Comparison of ENCODE assay signal across 28 cellular contexts in genomic region chr3:147977001-147977400, GRCh38.
"Had no signal": no experiment of that assay in that cellular context is flagged by ENCODE, and none has a peak within 500 bp of the region (broad histone marks: within the 10 kb centered on the region; RNA-seq: fewer than 3 reads in every experiment).

No MANE protein-coding gene starts in this region.

- FAIRE-seq: small intestine had no signal

- H3K4me1 Mint-ChIP-seq: activated CD4-positive, alpha-beta memory T cell treated with anti-CD3 and anti-CD28 coated beads, Interleukin-2, amount 10 ng/mL, durations not matched to agents 7 days and 5 days; activated CD4-positive, alpha-beta T cell treated with anti-CD3 and anti-CD28 coated beads, Interleukin-2, amount 10 ng/mL, durations not matched to agents 7 days and 5 days; natural killer cell; neural progenitor cell; stimulated activated effector memory CD8-positive, alpha-beta T cell treated with anti-CD3 and anti-CD28 coated beads, Interleukin-12 subunit alpha, Interleukin-12 subunit beta, amount 100 ng/mL, for 72 hours; stimulated activated naive CD8-positive, alpha-beta T cell treated with anti-CD3 and anti-CD28 coated beads, Interleukin-15, amount 100 ng/mL, for 72 hours; WTC11 had no signal

- H3K27me3 ChIP-seq: brain microvascular endothelial cell, gastroesophageal sphincter, neural progenitor cell, ovary, thyroid gland, upper lobe of right lung had no signal

- H2AFZ ChIP-seq: neural progenitor cell had no signal

- H3K36me3 Mint-ChIP-seq: natural killer cell; stimulated activated effector memory CD8-positive, alpha-beta T cell treated with anti-CD3 and anti-CD28 coated beads, Interleukin-12 subunit alpha, Interleukin-12 subunit beta, amount 100 ng/mL, for 72 hours; WTC11 had no signal

- H3K4me3 ChIP-seq: gastroesophageal sphincter, neural progenitor cell, ovary, thyroid gland, upper lobe of right lung had no signal

- H3K9me3 ChIP-seq: gastroesophageal sphincter, ovary, thyroid gland, upper lobe of right lung had no signal

- H3K36me3 ChIP-seq: brain microvascular endothelial cell, gastroesophageal sphincter, neural progenitor cell, ovary, thyroid gland, upper lobe of right lung had no signal

- H3K27ac ChIP-seq: brain microvascular endothelial cell, gastroesophageal sphincter, neural progenitor cell, ovary, thyroid gland, upper lobe of right lung had no signal

- H3K4me3 Mint-ChIP-seq: activated CD4-positive, alpha-beta memory T cell treated with anti-CD3 and anti-CD28 coated beads, Interleukin-2, amount 10 ng/mL, durations not matched to agents 7 days and 5 days; activated CD4-positive, alpha-beta T cell treated with anti-CD3 and anti-CD28 coated beads, Interleukin-2, amount 10 ng/mL, durations not matched to agents 7 days and 5 days; activated T-cell treated with anti-CD3 and anti-CD28 coated beads, Interleukin-2, amount 50 U/mL, for 24 hours; effector memory CD8-positive, alpha-beta T cell; natural killer cell; neural progenitor cell; stimulated activated effector memory CD8-positive, alpha-beta T cell treated with anti-CD3 and anti-CD28 coated beads, Interleukin-12 subunit alpha, Interleukin-12 subunit beta, amount 100 ng/mL, for 72 hours; stimulated activated naive CD8-positive, alpha-beta T cell treated with anti-CD3 and anti-CD28 coated beads, Interleukin-15, amount 100 ng/mL, for 72 hours; WTC11 had no signal

- H3K27me3 Mint-ChIP-seq: activated CD4-positive, alpha-beta memory T cell treated with anti-CD3 and anti-CD28 coated beads, Interleukin-2, amount 10 ng/mL, durations not matched to agents 7 days and 5 days; activated CD4-positive, alpha-beta T cell treated with anti-CD3 and anti-CD28 coated beads, Interleukin-2, amount 10 ng/mL, durations not matched to agents 7 days and 5 days; activated T-cell treated with anti-CD3 and anti-CD28 coated beads, Interleukin-2, amount 50 U/mL, for 24 hours; effector memory CD8-positive, alpha-beta T cell; progenitor cell of endocrine pancreas; stimulated activated naive CD8-positive, alpha-beta T cell treated with anti-CD3 and anti-CD28 coated beads, Interleukin-15, amount 100 ng/mL, for 72 hours had no signal

- H3K4me1 ChIP-seq: gastroesophageal sphincter, neural progenitor cell, thyroid gland, upper lobe of right lung had no signal

- H3K27ac Mint-ChIP-seq: activated CD4-positive, alpha-beta memory T cell treated with anti-CD3 and anti-CD28 coated beads, Interleukin-2, amount 10 ng/mL, durations not matched to agents 7 days and 5 days; activated CD4-positive, alpha-beta T cell treated with anti-CD3 and anti-CD28 coated beads, Interleukin-2, amount 10 ng/mL, durations not matched to agents 7 days and 5 days; activated T-cell treated with anti-CD3 and anti-CD28 coated beads, Interleukin-2, amount 50 U/mL, for 24 hours; effector memory CD8-positive, alpha-beta T cell; natural killer cell; neural progenitor cell; progenitor cell of endocrine pancreas; stimulated activated effector memory CD8-positive, alpha-beta T cell treated with anti-CD3 and anti-CD28 coated beads, Interleukin-12 subunit alpha, Interleukin-12 subunit beta, amount 100 ng/mL, for 72 hours; stimulated activated naive CD8-positive, alpha-beta T cell treated with anti-CD3 and anti-CD28 coated beads, Interleukin-15, amount 100 ng/mL, for 72 hours; WTC11 had no signal

- H3K4me2 ChIP-seq: neural progenitor cell had no signal

- DNase-seq: activated CD4-positive, alpha-beta memory T cell treated with anti-CD3 and anti-CD28 coated beads, Interleukin-2, amount 10 ng/mL, durations not matched to agents 7 days and 5 days; activated CD4-positive, alpha-beta T cell treated with anti-CD3 and anti-CD28 coated beads for 1 hour; activated CD4-positive, alpha-beta T cell treated with anti-CD3 and anti-CD28 coated beads, Interleukin-2, amount 10 ng/mL, durations not matched to agents 7 days and 5 days; activated CD8-positive, alpha-beta memory T cell treated with anti-CD3 and anti-CD28 coated beads, Interleukin-2, amount 50 U/mL, for 48 hours; activated gamma-delta T cell treated with Interleukin-2 at 50 U/mL for 16 hours; activated naive CD4-positive, alpha-beta T cell treated with anti-CD3 and anti-CD28 coated beads, Interleukin-2, amount 50 U/mL, for 16 hours; activated T-cell treated with anti-CD3 and anti-CD28 coated beads, Interleukin-2, amount 50 U/mL, for 24 hours; anterior cingulate cortex; brain microvascular endothelial cell; cortex of kidney; effector memory CD8-positive, alpha-beta T cell; head of caudate nucleus; hippocampal formation; natural killer cell; ovary; retina; small intestine; stimulated activated CD4-positive, alpha-beta T cell treated with anti-CD3 and anti-CD28 coated beads, Interleukin-4, amount 100 ng/mL, for 24 hours; stimulated activated naive CD8-positive, alpha-beta T cell treated with anti-CD3 and anti-CD28 coated beads, Interleukin-15, amount 100 ng/mL, for 72 hours; substantia nigra; T-helper 2 cell; thyroid gland; upper lobe of right lung had no signal

- H3K9ac ChIP-seq: neural progenitor cell had no signal
